ENCODE assay signal across 9 cellular contexts in the genomic region with DNA sequence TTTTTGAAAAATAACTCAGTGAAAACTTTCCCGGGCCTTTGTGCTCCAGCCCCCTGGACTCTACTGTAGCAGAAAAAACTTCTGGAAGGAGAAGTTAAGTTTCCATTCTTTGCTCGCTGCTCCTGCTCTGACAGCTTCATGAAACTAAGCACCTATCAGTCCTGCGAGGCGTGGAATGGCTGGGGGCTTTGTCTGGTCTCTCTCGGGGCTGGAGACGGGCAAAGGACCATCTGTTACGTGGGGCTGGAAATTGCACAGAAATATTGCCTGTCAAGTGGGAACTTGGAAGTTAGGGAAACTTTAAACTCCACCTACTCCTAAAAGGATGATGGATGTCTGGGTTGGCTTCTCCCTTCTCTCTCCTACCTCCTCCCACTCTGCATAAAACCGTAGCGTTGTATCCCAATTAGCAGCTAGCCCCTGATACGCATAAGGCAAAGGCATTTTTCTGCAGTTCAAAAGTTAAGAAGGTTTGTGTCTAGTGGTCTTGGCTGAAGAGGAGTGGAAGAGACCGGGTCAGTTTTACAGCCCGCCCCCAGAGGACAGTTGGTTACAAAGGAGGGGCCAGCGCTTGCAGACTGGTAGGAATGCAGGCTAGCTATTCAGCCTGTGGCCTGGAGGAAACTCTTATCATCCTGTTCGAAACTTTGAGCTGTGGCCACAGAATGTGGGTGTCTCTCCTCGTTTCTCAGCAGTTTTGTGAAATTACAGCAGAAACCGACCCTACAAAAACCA. TPM values are rescaled to one million over a fixed set of nuclear protein-coding genes. Genes with fewer than 3 reads are reported as not detected.
DNase-seq lines count a peak whose midpoint lies in the region; ATAC-seq and TF ChIP-seq lines count a peak whose summit lies in the region.
"Had no signal": no experiment of that assay in that cellular context is flagged by ENCODE, and none has a peak within 500 bp of the region (broad histone marks: within the 10 kb centered on the region; RNA-seq: fewer than 3 reads in every experiment).

No MANE protein-coding gene starts in this region.

- peak in 1 of 2 donors; percentile 64 for TF ChIP-seq POLR2A in adrenal gland (IDR thresholded peaks at IDR 0.05)

- H3K79me2 ChIP-seq in hepatocyte, result peaks cover 38% of the 10 kb centered on the region

- H3K9me3 ChIP-seq in adrenal gland (replicated peaks in 1 of 3) (no peaks in the 10 kb centered on the region), hepatocyte (ENCODE audit: low read depth) (no peaks in the 10 kb centered on the region)

- no peaks in the 10 kb centered on the region for H3K4me1 Mint-ChIP-seq in activated CD4-positive, alpha-beta T cell treated with anti-CD3 and anti-CD28 coated beads for 36 hours
- no peaks in the 10 kb centered on the region for H3K4me1 Mint-ChIP-seq in immature natural killer cell

- CTCF ChIA-PET in activated CD4-positive, alpha-beta T cell treated with anti-CD3 and anti-CD28 coated beads for 36 hours (lab: Charles Lee), result no interaction called here

- H3K36me3 Mint-ChIP-seq in activated CD4-positive, alpha-beta T cell treated with anti-CD3 and anti-CD28 coated beads for 36 hours (ENCODE audit: low read depth), result no peaks in the 10 kb centered on the region
- no peaks in the 10 kb centered on the region for H3K36me3 Mint-ChIP-seq in immature natural killer cell

- H4K20me1 ChIP-seq in hepatocyte (ENCODE audit: insufficient read depth, poor library complexity, severe bottlenecking), result peaks cover 15% of the 10 kb centered on the region

- H3K27me3 ChIP-seq in adrenal gland, result no peaks in the 10 kb centered on the region
- H3K27me3 ChIP-seq in hepatocyte, result peaks cover 34% of the 10 kb centered on the region
- no peaks in the 10 kb centered on the region for H3K27me3 ChIP-seq in rectal smooth muscle tissue (ENCODE audit: control insufficient read depth, insufficient read depth, low read length)

- TF ChIP-seq CTCF in adrenal gland (IDR thresholded peaks at IDR 0.05) (peak in 5 of 6 experiments; percentile 12 to 43 (median 33)), hepatocyte (IDR thresholded peaks at IDR 0.05; ENCODE audit: poor library complexity) (peak; percentile 19)

- no peak overlapping the region for H3K9ac ChIP-seq in rectal smooth muscle tissue (ENCODE audit: low read length)

- peak overlapping the region; percentile 39 for H2AFZ ChIP-seq in hepatocyte

- peak; percentile 54 to 81 (median 74) for DNase-seq in adrenal gland
- DNase-seq in hepatocyte (ENCODE audit: low spot score), result peak; percentile 64
- no peak for DNase-seq in activated CD4-positive, alpha-beta T cell treated with anti-CD3 and anti-CD28 coated beads for 36 hours
- DNase-seq in immature natural killer cell, result no peak

- peaks cover 30% of the 10 kb centered on the region for H3K27me3 Mint-ChIP-seq in activated CD4-positive, alpha-beta T cell treated with anti-CD3 and anti-CD28 coated beads for 36 hours
- H3K27me3 Mint-ChIP-seq in immature natural killer cell (ENCODE audit: low read depth in 3 of 3), result peaks cover 3 to 20% (median 10%) of the 10 kb centered on the region in 3 donors

- H3K36me3 ChIP-seq in adrenal gland (replicated peaks in 1 of 2) (no peaks in the 10 kb centered on the region), hepatocyte (replicated peaks; ENCODE audit: insufficient read depth, low read depth) (no peaks in the 10 kb centered on the region), rectal smooth muscle tissue (ENCODE audit: control insufficient read depth, insufficient read depth, low read length) (no peaks in the 10 kb centered on the region)

- H3K27ac ChIP-seq in adrenal gland, result peak overlapping the region; percentile 12 to 93 (median 73)
- peak overlapping the region; percentile 91 for H3K27ac ChIP-seq in hepatocyte
- H3K27ac ChIP-seq in rectal smooth muscle tissue (ENCODE audit: low read depth, low read length), result peak overlapping the region; percentile 59

- intact Hi-C loops in adrenal gland (cut with DNase I), result no loop called here
- intact Hi-C loops in activated CD4-positive, alpha-beta T cell treated with anti-CD3 and anti-CD28 coated beads for 36 hours (cut with DNase I, micrococcal nuclease), result no loop called here

- H3K9me2 ChIP-seq in hepatocyte (replicated peaks; ENCODE audit: insufficient read depth), result no peaks in the 10 kb centered on the region

- H3K4me3 Mint-ChIP-seq in activated CD4-positive, alpha-beta T cell treated with anti-CD3 and anti-CD28 coated beads for 36 hours, result no peak overlapping the region
- no peak overlapping the region for H3K4me3 Mint-ChIP-seq in immature natural killer cell

- ATAC-seq in GM18867 (IDR thresholded peaks at IDR 0.05; ENCODE audit: unreplicated experiment) (peak; percentile 47), GM19035 (IDR thresholded peaks at IDR 0.05; ENCODE audit: unreplicated experiment) (no peak), GM21825 (IDR thresholded peaks at IDR 0.05; ENCODE audit: unreplicated experiment) (no peak)
- ATAC-seq in activated CD4-positive, alpha-beta T cell treated with anti-CD3 and anti-CD28 coated beads for 36 hours, result no peak

- H3K4me3 ChIP-seq in adrenal gland (peak overlapping the region; percentile 41 to 75 (median 50)), hepatocyte (peak overlapping the region; percentile 88), rectal smooth muscle tissue (ENCODE audit: low read length) (peak overlapping the region; percentile 81)

- no peak overlapping the region for H3K27ac Mint-ChIP-seq in activated CD4-positive, alpha-beta T cell treated with anti-CD3 and anti-CD28 coated beads for 36 hours
- no peak overlapping the region for H3K27ac Mint-ChIP-seq in immature natural killer cell

- POLR2A ChIA-PET in activated CD4-positive, alpha-beta T cell treated with anti-CD3 and anti-CD28 coated beads for 36 hours (lab: Charles Lee), result no interaction called here

- 0 to 3% (median 1%) methylated on average over 8 to 16 of the region's 16 CpGs for WGBS in adrenal gland, 4 donors
- under 1% methylated on average over 16 of the region's 16 CpGs for WGBS in hepatocyte (ENCODE audit: low lambda C conversion rate, missing lambda C conversion rate)

- peaks cover 2% of the 10 kb centered on the region for H3K9me3 Mint-ChIP-seq in activated CD4-positive, alpha-beta T cell treated with anti-CD3 and anti-CD28 coated beads for 36 hours (ENCODE audit: low read depth)
- H3K9me3 Mint-ChIP-seq in immature natural killer cell, result peaks cover 4 to 55% (median 13%) of the 10 kb centered on the region in 6 donors

- H3K4me1 ChIP-seq in adrenal gland (replicated peaks in 1 of 2) (peaks cover 0 to 18% of the 10 kb centered on the region in 2 donors), hepatocyte (ENCODE audit: insufficient read depth) (peaks cover 10% of the 10 kb centered on the region), rectal smooth muscle tissue (ENCODE audit: control insufficient read depth, insufficient read depth, low read length) (peaks cover 9% of the 10 kb centered on the region)

- H3K4me2 ChIP-seq in hepatocyte, result peak overlapping the region; percentile 98

RNA-seq across cellular contexts. Expression of a gene that starts 1.2 kb away (rescaled TPM):
- 10 to 100 TPM; 28.4 to 59.1 (median 38.3) TPM for total RNA-seq in adrenal gland
- polyA plus RNA-seq in adrenal gland, result 10 to 100 TPM; 22.6 to 44.3 (median 23.2) TPM
- 10.3 and 12.1 TPM in 2 replicates for total RNA-seq in hepatocyte
- polyA plus RNA-seq in hepatocyte, result 8.4 and 10.6 TPM in 2 replicates
- not detected for total RNA-seq in activated CD4-positive, alpha-beta T cell treated with anti-CD3 and anti-CD28 coated beads for 36 hours
- not detected for polyA plus RNA-seq in immature natural killer cell
- total RNA-seq: mononuclear cell had no signal

Comparison
In these comparisons a context has a peak if more than half of its experiments do, and no peak if none do; other contexts are left out.
1. DNase-seq: peak in adrenal gland (7 of 7) and hepatocyte (single experiment); none in activated CD4-positive, alpha-beta T cell treated with anti-CD3 and anti-CD28 coated beads for 36 hours (single experiment) and immature natural killer cell (0 of 3).
2. RNA of a gene that starts 1.2 kb away (total RNA-seq): 28.4 to 59.1 TPM in adrenal gland and 10.3 to 12.1 TPM in hepatocyte; not detected in activated CD4-positive, alpha-beta T cell treated with anti-CD3 and anti-CD28 coated beads for 36 hours; every median in the first group is over 10 times any median in the second.
3. Peak in every context shown above with its lines, with median percentiles within 50 percentile points of each other: H3K27ac ChIP-seq and H3K4me3 ChIP-seq.